In the genomic region with DNA sequence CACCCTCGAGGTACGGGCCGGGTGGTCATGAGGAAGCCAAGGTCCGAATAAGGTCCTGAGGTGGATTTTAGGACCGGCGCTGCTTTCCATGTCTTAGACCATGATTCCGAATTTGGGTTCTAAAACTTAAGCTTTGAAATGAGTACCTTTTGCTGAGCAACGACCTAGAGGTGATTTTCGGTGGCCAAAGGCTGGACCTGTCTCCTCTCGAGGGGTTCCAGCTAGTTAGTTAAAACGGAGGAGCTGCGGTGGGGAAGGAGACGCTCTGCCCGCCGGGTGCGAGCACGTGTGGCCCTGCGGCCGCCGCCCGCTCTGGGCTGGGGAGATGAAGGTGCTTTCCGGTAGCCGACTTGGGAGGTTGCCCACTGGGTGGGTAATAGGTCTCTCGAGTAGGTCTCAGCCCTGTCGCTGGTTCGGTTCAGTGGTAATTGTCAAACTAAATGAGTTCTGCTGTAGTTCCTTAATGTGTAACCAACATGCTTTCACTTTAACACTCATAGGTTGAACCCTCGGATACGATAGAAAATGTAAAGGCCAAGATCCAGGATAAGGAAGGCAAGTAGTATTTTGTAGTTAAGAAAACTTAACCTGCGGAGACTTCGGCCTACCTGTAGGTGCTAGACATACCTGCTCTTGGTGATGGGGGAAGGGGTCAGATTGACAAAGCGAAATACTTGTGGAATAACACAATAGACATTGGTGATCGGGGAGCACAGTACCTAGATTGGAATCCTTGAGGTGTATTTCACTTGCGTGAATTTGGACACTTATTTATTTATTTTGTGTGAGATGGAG, we compare ENCODE assay signal across 8 cellular contexts. TPM values are rescaled to one million over a fixed set of nuclear protein-coding genes. Genes with fewer than 3 reads are reported as not detected.
DNase-seq lines count a peak whose midpoint lies in the region; ATAC-seq and TF ChIP-seq lines count a peak whose summit lies in the region.

No MANE protein-coding gene starts in this region.

- peak overlapping the region; percentile 99 for H3K4me3 Mint-ChIP-seq in dendritic cell treated with granulocyte-macrophage colony-stimulating factor and Interleukin-4, amounts not matched to agents 40 ng/mL and 50 ng/mL, for 4 days
- H3K4me3 Mint-ChIP-seq in stimulated activated memory B cell treated with anti-CD40 and anti-IgM and Interleukin-4, amounts not matched to agents 10 μg/mL and 1 μg/mL and 100 μg/mL, for 72 hours = peak overlapping the region; percentile 100

- DNase-seq in lung microvascular endothelial cell (ENCODE audit: low read depth in 2 of 2) (peak; percentile 48 to 49), NCI-H1436 (lab: John Stamatoyannopoulos, UW) (no peak)

- H3K27me3 Mint-ChIP-seq in dendritic cell treated with granulocyte-macrophage colony-stimulating factor and Interleukin-4, amounts not matched to agents 40 ng/mL and 50 ng/mL, for 4 days = no peaks in the 10 kb centered on the region
- no peaks in the 10 kb centered on the region for H3K27me3 Mint-ChIP-seq in stimulated activated memory B cell treated with anti-CD40 and anti-IgM and Interleukin-4, amounts not matched to agents 10 μg/mL and 1 μg/mL and 100 μg/mL, for 72 hours

- H3K36me3 Mint-ChIP-seq in dendritic cell treated with granulocyte-macrophage colony-stimulating factor and Interleukin-4, amounts not matched to agents 40 ng/mL and 50 ng/mL, for 4 days (ENCODE audit: low read depth) = peaks cover 54% of the 10 kb centered on the region
- H3K36me3 Mint-ChIP-seq in stimulated activated memory B cell treated with anti-CD40 and anti-IgM and Interleukin-4, amounts not matched to agents 10 μg/mL and 1 μg/mL and 100 μg/mL, for 72 hours = peaks cover 26% of the 10 kb centered on the region

- no peaks in the 10 kb centered on the region for H3K9me3 Mint-ChIP-seq in dendritic cell treated with granulocyte-macrophage colony-stimulating factor and Interleukin-4, amounts not matched to agents 40 ng/mL and 50 ng/mL, for 4 days
- H3K9me3 Mint-ChIP-seq in stimulated activated memory B cell treated with anti-CD40 and anti-IgM and Interleukin-4, amounts not matched to agents 10 μg/mL and 1 μg/mL and 100 μg/mL, for 72 hours = no peaks in the 10 kb centered on the region

- H3K4me1 Mint-ChIP-seq in dendritic cell treated with granulocyte-macrophage colony-stimulating factor and Interleukin-4, amounts not matched to agents 40 ng/mL and 50 ng/mL, for 4 days (ENCODE audit: low read depth) = peaks cover 40% of the 10 kb centered on the region
- peaks cover 46% of the 10 kb centered on the region for H3K4me1 Mint-ChIP-seq in stimulated activated memory B cell treated with anti-CD40 and anti-IgM and Interleukin-4, amounts not matched to agents 10 μg/mL and 1 μg/mL and 100 μg/mL, for 72 hours

- ATAC-seq in GM18907 (IDR thresholded peaks at IDR 0.05; ENCODE audit: unreplicated experiment) (peak; percentile 50), HG03565 (IDR thresholded peaks at IDR 0.05; ENCODE audit: unreplicated experiment) (peak; percentile 7)
- ATAC-seq in activated CD4-positive, CD25-positive, alpha-beta regulatory T cell treated with anti-CD3 and anti-CD28 coated beads, Interleukin-2, amount 50 U/mL, for 24 hours = peak; percentile 33 to 39
- peak; percentile 58 for ATAC-seq in stimulated activated memory B cell treated with anti-CD40 and anti-IgM and Interleukin-4, amounts not matched to agents 10 μg/mL and 1 μg/mL and 100 μg/mL, for 72 hours

- TF ChIP-seq CTCF in 22Rv1 (IDR thresholded peaks at IDR 0.05) = no peak

- peak overlapping the region; percentile 88 for H3K27ac ChIP-seq in 22Rv1

- peak overlapping the region; percentile 97 for H3K27ac Mint-ChIP-seq in dendritic cell treated with granulocyte-macrophage colony-stimulating factor and Interleukin-4, amounts not matched to agents 40 ng/mL and 50 ng/mL, for 4 days
- peak overlapping the region; percentile 97 for H3K27ac Mint-ChIP-seq in stimulated activated memory B cell treated with anti-CD40 and anti-IgM and Interleukin-4, amounts not matched to agents 10 μg/mL and 1 μg/mL and 100 μg/mL, for 72 hours

- intact Hi-C loops in dendritic cell treated with granulocyte-macrophage colony-stimulating factor and Interleukin-4, amounts not matched to agents 40 ng/mL and 50 ng/mL, for 4 days (cut with micrococcal nuclease) = loop anchor here (5.0 to 10.0 kb wide), 3 partner anchors 34 to 384 kb away; a partner anchor contains a TSS

RNA-seq across cellular contexts. Expression of a gene that starts 0.6 kb away (rescaled TPM):
- 704 and 782 TPM in 2 replicates for total RNA-seq in lung microvascular endothelial cell

RNA-seq across cellular contexts. Expression of a gene that starts 1.0 kb away (rescaled TPM):
- total RNA-seq in lung microvascular endothelial cell = 2.0 and 6.9 TPM in 2 replicates

RNA-seq across cellular contexts. Expression of a gene that starts 36.0 kb away (rescaled TPM):
- total RNA-seq in lung microvascular endothelial cell = 21.2 and 24.0 TPM in 2 replicates

Comparison
In these comparisons a context has a peak if more than half of its experiments do, and no peak if none do; other contexts are left out.
1. ATAC-seq: peak in every context shown above with its lines; median percentile 58 in stimulated activated memory B cell treated with anti-CD40 and anti-IgM and Interleukin-4, amounts not matched to agents 10 μg/mL and 1 μg/mL and 100 μg/mL, for 72 hours; 50 in GM18907; 36 in activated CD4-positive, CD25-positive, alpha-beta regulatory T cell treated with anti-CD3 and anti-CD28 coated beads, Interleukin-2, amount 50 U/mL, for 24 hours; 7 in HG03565.